In genomic region chr19:7293795-7294570, GRCh38 we compare ENCODE assay signal across 8 cellular contexts. TPM values are rescaled to one million over a fixed set of nuclear protein-coding genes. Genes with fewer than 3 reads are reported as not detected.
DNase-seq lines count a peak whose midpoint lies in the region; ATAC-seq and TF ChIP-seq lines count a peak whose summit lies in the region.

Gene INSR (minus strand): TSS chr19:7294414. CDS start chr19:7293891, 523 bp downstream.

- H3K27me3 ChIP-seq in NT2/D1 (ENCODE audit: insufficient read depth, insufficient read length), result peaks cover 3% of the 10 kb centered on the region

- H3K4me1 Mint-ChIP-seq in stimulated activated naive B cell treated with anti-CD40 and anti-IgM and Interleukin-4, amounts not matched to agents 10 μg/mL and 1 μg/mL and 100 μg/mL, for 72 hours, result peaks cover 28 to 52% of the 10 kb centered on the region in 2 donors

- H3K27ac Mint-ChIP-seq in stimulated activated naive B cell treated with anti-CD40 and anti-IgM and Interleukin-4, amounts not matched to agents 10 μg/mL and 1 μg/mL and 100 μg/mL, for 72 hours, result peak within 1 kb of the TSS; percentile 93

- peak within 1 kb of the TSS; percentile 85 to 94 for H3K4me3 Mint-ChIP-seq in stimulated activated naive B cell treated with anti-CD40 and anti-IgM and Interleukin-4, amounts not matched to agents 10 μg/mL and 1 μg/mL and 100 μg/mL, for 72 hours

- peak within 1 kb of the TSS; percentile 80 for H3K4me3 ChIP-seq in NT2/D1 (ENCODE audit: insufficient read length, low read depth)

- H3K9me3 ChIP-seq in NT2/D1 (ENCODE audit: insufficient read depth, low read length), result no peaks in the 10 kb centered on the region

- H3K27ac ChIP-seq in C4-2B, result peak within 1 kb of the TSS; percentile 73

- H3K4me1 ChIP-seq in NT2/D1 (ENCODE audit: insufficient read depth, insufficient read length), result peaks cover 18% of the 10 kb centered on the region

- no peaks in the 10 kb centered on the region for H3K36me3 Mint-ChIP-seq in stimulated activated naive B cell treated with anti-CD40 and anti-IgM and Interleukin-4, amounts not matched to agents 10 μg/mL and 1 μg/mL and 100 μg/mL, for 72 hours

- peak within 1 kb of the TSS; percentile 87 for H3K9ac ChIP-seq in NT2/D1 (ENCODE audit: insufficient read length, low read depth)

- TF ChIP-seq CTCF in C4-2B (conservative IDR thresholded peaks at IDR 0.05), result no peak

- H3K27me3 Mint-ChIP-seq in stimulated activated naive B cell treated with anti-CD40 and anti-IgM and Interleukin-4, amounts not matched to agents 10 μg/mL and 1 μg/mL and 100 μg/mL, for 72 hours, result peaks cover 12 to 19% of the 10 kb centered on the region in 2 donors

- DNase-seq in HUDEP-2 (lab: John Stamatoyannopoulos, UW; ENCODE audit: unreplicated experiment in 76 of 76) (peak in 75 of 76 experiments; percentile 23 to 91 (median 83)), NT2/D1 (ENCODE audit: low read depth, low spot score) (peak; percentile 71), fibroblast of gingiva (ENCODE audit: low read depth) (peak; percentile 91), myocyte (ENCODE audit: low read depth) (peak; percentile 93)
- DNase-seq in activated T-cell treated with anti-CD3 and anti-CD28 coated beads, Interleukin-2, amount 50 U/mL, for 48 hours, result peak; percentile 74 to 82
- DNase-seq in stimulated activated naive B cell treated with anti-CD40 and anti-IgM and Interleukin-4, amounts not matched to agents 10 μg/mL and 1 μg/mL and 100 μg/mL, for 72 hours, result peak; percentile 67

- peak; percentile 58 for ATAC-seq in GM19468 (IDR thresholded peaks at IDR 0.05; ENCODE audit: extremely low read depth, unreplicated experiment)
- peak; percentile 80 to 83 for ATAC-seq in stimulated activated naive B cell treated with anti-CD40 and anti-IgM and Interleukin-4, amounts not matched to agents 10 μg/mL and 1 μg/mL and 100 μg/mL, for 72 hours (replicated peaks)

- no peaks in the 10 kb centered on the region for H3K36me3 ChIP-seq in NT2/D1 (ENCODE audit: insufficient read depth, insufficient read length, low read length)

- H3K9me3 Mint-ChIP-seq in stimulated activated naive B cell treated with anti-CD40 and anti-IgM and Interleukin-4, amounts not matched to agents 10 μg/mL and 1 μg/mL and 100 μg/mL, for 72 hours, result no peaks in the 10 kb centered on the region

RNA-seq across cellular contexts. Expression of gene INSR, which starts in this region (rescaled TPM):
- total RNA-seq in myocyte, result 15.4 and 22.8 TPM in 2 replicates
- polyA plus RNA-seq in myocyte (2012), result 4.9 TPM

Comparison
In these comparisons a context has a peak if more than half of its experiments do, and no peak if none do; other contexts are left out.
1. Peak in every context shown above with its lines: DNase-seq, ATAC-seq, H3K4me3 ChIP-seq and H3K27ac ChIP-seq.